13 cellular contexts compared by ENCODE assay signal in genomic region chr11:125287467-125288232, GRCh38.
DNase-seq lines count a peak whose midpoint lies in the region; ATAC-seq and TF ChIP-seq lines count a peak whose summit lies in the region.
"Had no signal": no experiment of that assay in that cellular context is flagged by ENCODE, and none has a peak within 500 bp of the region (broad histone marks: within the 10 kb centered on the region; RNA-seq: fewer than 3 reads in every experiment).

No MANE protein-coding gene starts in this region.

- DNase-seq in astrocyte of the cerebellum (ENCODE audit: low read depth) (peak; percentile 34), right cardiac atrium (peak; percentile 51 to 67 (median 62)), skeletal muscle cell (ENCODE audit: low read depth) (peak; percentile 36), LoVo (ENCODE audit: low spot score) (no peak), NCI-H774 (lab: John Stamatoyannopoulos, UW) (no peak), Kasumi-1 (lab: John Stamatoyannopoulos, UW) (no peak)
- DNase-seq: activated CD4-positive, alpha-beta T cell treated with anti-CD3 and anti-CD28 coated beads, Interleukin-2, amount 50 U/mL, for 1 hour; colonic mucosa; NCI-H1930; stimulated activated CD4-positive, alpha-beta T cell treated with anti-CD3 and anti-CD28 coated beads, Interleukin-12 subunit alpha, Interleukin-12 subunit beta, amount 100 ng/mL, for 4 hours; stimulated activated CD8-positive, alpha-beta memory T cell treated with anti-CD3 and anti-CD28 coated beads, Interleukin-4, amount 100 ng/mL, for 48 hours had no signal

- H3K27me3 ChIP-seq in right cardiac atrium (ENCODE audit: control insufficient read depth, insufficient read depth): no peaks in the 10 kb centered on the region
- H3K27me3 ChIP-seq: colonic mucosa had no signal

- no peak overlapping the region for H3K4me3 ChIP-seq in HEK293 (ENCODE audit: low read depth, low read length)
- H3K4me3 ChIP-seq in astrocyte of the cerebellum (ENCODE audit: low read depth, low read length): no peak overlapping the region
- H3K4me3 ChIP-seq in right cardiac atrium (ENCODE audit: low read length): no peak overlapping the region
- no peak overlapping the region for H3K4me3 ChIP-seq in skeletal muscle cell (ENCODE audit: low read depth, low read length)
- H3K4me3 ChIP-seq: colonic mucosa had no signal

- in situ Hi-C loops in astrocyte of the cerebellum (cut with HindIII; ENCODE audit: low sequenced_read_pairs): no loop called here

- ATAC-seq in right cardiac atrium: peak; percentile 69 to 88
- ATAC-seq in GM19452 (IDR thresholded peaks at IDR 0.05; ENCODE audit: unreplicated experiment): no peak

- POLR2A ChIA-PET in HEK293 (lab: Yijun Ruan, JAX): no interaction called here

- no peaks in the 10 kb centered on the region for H3K4me1 ChIP-seq in HEK293 (ENCODE audit: control insufficient read depth, insufficient read depth, low read length)
- H3K4me1 ChIP-seq in right cardiac atrium (ENCODE audit: control insufficient read depth, insufficient read depth, low read length): peaks cover 9% of the 10 kb centered on the region
- H3K4me1 ChIP-seq: colonic mucosa had no signal

- no peak overlapping the region for H3K27ac ChIP-seq in HEK293 (ENCODE audit: extremely low read depth, low read depth, low read length)
- peak overlapping the region; percentile 15 for H3K27ac ChIP-seq in right cardiac atrium (ENCODE audit: low read length)
- H3K27ac ChIP-seq: colonic mucosa had no signal

- intact Hi-C loops in right cardiac atrium (cut with DNase I): no loop called here

- H3K9me3 ChIP-seq in HEK293 (ENCODE audit: control insufficient read depth, insufficient read depth, low read depth, low read length) (no peaks in the 10 kb centered on the region), right cardiac atrium (ENCODE audit: control insufficient read depth, low read length) (no peaks in the 10 kb centered on the region)
- H3K9me3 ChIP-seq: colonic mucosa had no signal

- H3K36me3 ChIP-seq in HEK293 (ENCODE audit: control insufficient read depth in 2 of 2, insufficient read depth in 1 of 2, low read length in 2 of 2): no peaks in the 10 kb centered on the region
- H3K36me3 ChIP-seq: colonic mucosa had no signal

- TF ChIP-seq CTCF in HEK293 (tag by site-specific recombination; IDR thresholded peaks at IDR 0.05) (no peak), astrocyte of the cerebellum (IDR thresholded peaks at IDR 0.05; ENCODE audit: low read depth, low read length, missing control alignments) (no peak)

- CTCF ChIA-PET in HEK293 (lab: Yijun Ruan, JAX): interaction anchor here (1.1 kb wide), 1 partner anchor 411 kb away, joined by 3 read pairs; no protein-coding TSS in a partner anchor

- WGBS in right cardiac atrium: 44% methylated on average over 11 of the region's 11 CpGs

TF ChIP-seq in HEK293, 187 proteins besides CTCF, POLR2A, EP300 and RAD21:
- TF ChIP-seq ZIC2 (tag by site-specific recombination; IDR thresholded peaks at IDR 0.05): peak; percentile 78
- no peak for TF ChIP-seq ZNF544 (tag by site-specific recombination; IDR thresholded peaks at IDR 0.05)
- TF ChIP-seq GLIS1 (tag by site-specific recombination; IDR thresholded peaks at IDR 0.05): peak; percentile 99

Comparison
In these comparisons a context has a peak if more than half of its experiments do, and no peak if none do; other contexts are left out.
1. DNase-seq: peak in astrocyte of the cerebellum (single experiment), right cardiac atrium (3 of 3) and skeletal muscle cell (single experiment); none in LoVo (single experiment), NCI-H774 (single experiment) and Kasumi-1 (0 of 2).